ENCODE assay signal across 10 cellular contexts in genomic region chr1:13546791-13547190, GRCh38. TPM values are rescaled to one million over a fixed set of nuclear protein-coding genes. Genes with fewer than 3 reads are reported as not detected.
"Had no signal": no experiment of that assay in that cellular context is flagged by ENCODE, and none has a peak within 500 bp of the region (broad histone marks: within the 10 kb centered on the region; RNA-seq: fewer than 3 reads in every experiment).

No MANE protein-coding gene starts in this region.

- H3K36me3 ChIP-seq: HAP-1 had no signal

- FAIRE-seq: HepG2 had no signal

- H3K9me3 ChIP-seq: HAP-1 had no signal

- H3K27ac Mint-ChIP-seq: HFFc6, IgD-negative memory B cell had no signal

- ATAC-seq: HCT116, HepG2 had no signal

- H3K4me3 ChIP-seq: GM23248, HAP-1 had no signal

- H3K36me3 Mint-ChIP-seq: IgD-negative memory B cell had no signal

- H3K4me3 Mint-ChIP-seq: HFFc6, IgD-negative memory B cell had no signal

- H3K4me1 ChIP-seq: HAP-1 had no signal

- DNase-seq: GM23248, GOT3, H7, HFFc6 had no signal

- H3K4me1 Mint-ChIP-seq: IgD-negative memory B cell had no signal

- H3K9ac ChIP-seq: GM23248 had no signal

- H3K27ac ChIP-seq: GM23248, HL-60 had no signal

RNA-seq across cellular contexts. Expression of gene LRRC38, which starts 33.0 kb away (rescaled TPM):
- total RNA-seq: GM23248, H4, HepG2, HFFc6 had no signal
- polyA plus RNA-seq: GM23248, HepG2, IgD-negative memory B cell had no signal

RNA-seq across cellular contexts. Expression of gene PDPN, which starts 36.8 kb away (rescaled TPM):
- total RNA-seq: HepG2, HFFc6 had no signal
- polyA plus RNA-seq: HepG2, IgD-negative memory B cell had no signal
